Comparison of ENCODE assay signal across 9 cellular contexts in genomic region chr16:3945751-3946603, GRCh38.
A peak's percentile ranks its signal among the peaks of the same experiment; 100 is the strongest.
DNase-seq lines count a peak whose midpoint lies in the region; ATAC-seq and TF ChIP-seq lines count a peak whose summit lies in the region.
"Had no signal": no experiment of that assay in that cellular context is flagged by ENCODE, and none has a peak within 500 bp of the region (broad histone marks: within the 10 kb centered on the region; RNA-seq: fewer than 3 reads in every experiment).

No MANE protein-coding gene starts in this region.

- peak overlapping the region; percentile 7; the same call in 1 of the 2 replicates for H2AFZ ChIP-seq in SK-N-SH (ENCODE audit: low read depth)

- TF ChIP-seq EP300 in SK-N-SH (IDR thresholded peaks at IDR 0.05; ENCODE audit: borderline replicate concordance in 1 of 2, low read depth in 1 of 2, low read length in 1 of 2) (no peak), gastroesophageal sphincter (IDR thresholded peaks at IDR 0.05) (no peak)

- H3K4me3 Mint-ChIP-seq in activated CD4-positive, alpha-beta memory T cell treated with anti-CD3 and anti-CD28 coated beads, Interleukin-2, amount 10 ng/mL, durations not matched to agents 7 days and 5 days: no peak overlapping the region

- H3K27me3 ChIP-seq in SK-N-SH (ENCODE audit: insufficient read depth): no peaks in the 10 kb centered on the region
- no peaks in the 10 kb centered on the region for H3K27me3 ChIP-seq in gastroesophageal sphincter
- H3K27me3 ChIP-seq in skeletal muscle satellite cell (ENCODE audit: control insufficient read depth, insufficient read depth, low read length): no peaks in the 10 kb centered on the region
- H3K27me3 ChIP-seq: heart left ventricle had no signal

- H3F3A ChIP-seq in SK-N-SH (replicated peaks; ENCODE audit: insufficient read depth): peaks cover 5% of the 10 kb centered on the region

- H3K4me2 ChIP-seq in SK-N-SH (peak overlapping the region; percentile 32; the same call in 1 of the 2 replicates), skeletal muscle satellite cell (ENCODE audit: low read length) (peak overlapping the region; percentile 63)

- H3K9ac ChIP-seq in SK-N-SH (no peak overlapping the region), skeletal muscle satellite cell (ENCODE audit: low read depth, low read length) (peak overlapping the region; percentile 61)

- POLR2A ChIA-PET in HEK293 (lab: Yijun Ruan, JAX): interaction anchor here (0.6 to 0.7 kb wide), 2 partner anchors 12 to 61 kb away, joined by 3 to 4 read pairs; no protein-coding TSS in a partner anchor
- POLR2A ChIA-PET in SK-N-SH (lab: Yijun Ruan, JAX): no interaction called here
- POLR2A ChIA-PET in activated CD4-positive, alpha-beta memory T cell treated with anti-CD3 and anti-CD28 coated beads, Interleukin-2, amount 10 ng/mL, durations not matched to agents 7 days and 5 days (lab: Charles Lee): no interaction called here

- H3K27me3 Mint-ChIP-seq in activated CD4-positive, alpha-beta memory T cell treated with anti-CD3 and anti-CD28 coated beads, Interleukin-2, amount 10 ng/mL, durations not matched to agents 7 days and 5 days: no peaks in the 10 kb centered on the region

- TF ChIP-seq CTCF in HEK293 (tag by site-specific recombination; IDR thresholded peaks at IDR 0.05) (no peak), SK-N-SH (IDR thresholded peaks at IDR 0.05) (no peak), gastroesophageal sphincter (IDR thresholded peaks at IDR 0.05) (no peak)

- H3K9me3 ChIP-seq in HEK293 (ENCODE audit: control insufficient read depth, insufficient read depth, low read depth, low read length) (no peaks in the 10 kb centered on the region), SK-N-SH (no peaks in the 10 kb centered on the region), gastroesophageal sphincter (no peaks in the 10 kb centered on the region), skeletal muscle satellite cell (replicated peaks; ENCODE audit: low read length) (no peaks in the 10 kb centered on the region)
- H3K9me3 ChIP-seq: heart left ventricle had no signal

- no peaks in the 10 kb centered on the region for H3K36me3 ChIP-seq in HEK293 (ENCODE audit: control insufficient read depth in 2 of 2, insufficient read depth in 1 of 2, low read length in 2 of 2)
- H3K36me3 ChIP-seq in SK-N-SH (replicated peaks in 1 of 2; ENCODE audit: control insufficient read depth in 1 of 2, insufficient read depth in 2 of 2, low read length in 1 of 2): no peaks in the 10 kb centered on the region
- no peaks in the 10 kb centered on the region for H3K36me3 ChIP-seq in gastroesophageal sphincter
- H3K36me3 ChIP-seq in skeletal muscle satellite cell (ENCODE audit: insufficient read depth, low read length): no peaks in the 10 kb centered on the region
- H3K36me3 ChIP-seq: heart left ventricle had no signal

- H3K4me3 ChIP-seq in HEK293 (ENCODE audit: low read depth, low read length) (no peak overlapping the region), SK-N-SH (ENCODE audit: low read depth in 2 of 2, low read length in 1 of 2) (no peak overlapping the region), gastroesophageal sphincter (no peak overlapping the region), skeletal muscle satellite cell (ENCODE audit: low read length) (peak overlapping the region; percentile 21)
- H3K4me3 ChIP-seq: heart left ventricle had no signal

- WGBS in SK-N-SH (ENCODE audit: low lambda C conversion rate): 24% methylated on average over 11 of the region's 11 CpGs
- WGBS in gastroesophageal sphincter (ENCODE audit: low coverage in 1 of 2), 2 donors: 10 to 17% methylated on average over 6 to 9 of the region's 11 CpGs

- no peaks in the 10 kb centered on the region for H3K4me1 ChIP-seq in HEK293 (ENCODE audit: control insufficient read depth, insufficient read depth, low read length)
- peaks cover 0 to 14% of the 10 kb centered on the region in 2 experiments; a peak in 2 of 4 replicates for H3K4me1 ChIP-seq in SK-N-SH (ENCODE audit: control insufficient read depth in 1 of 2, insufficient read depth in 2 of 2, low read depth in 1 of 2, low read length in 1 of 2)
- peaks cover 0 to 41% (median 12%) of the 10 kb centered on the region in 3 donors for H3K4me1 ChIP-seq in gastroesophageal sphincter
- peaks cover 41% of the 10 kb centered on the region for H3K4me1 ChIP-seq in skeletal muscle satellite cell (ENCODE audit: control insufficient read depth, insufficient read depth, low read length)

- H4K20me1 ChIP-seq in SK-N-SH (ENCODE audit: insufficient read depth): no peaks in the 10 kb centered on the region

- H3K27ac ChIP-seq in HEK293 (ENCODE audit: extremely low read depth, low read depth, low read length) (no peak overlapping the region), SK-N-SH (ENCODE audit: low read depth in 2 of 2, low read length in 1 of 2) (no peak overlapping the region), gastroesophageal sphincter (peak overlapping the region in 3 of 4 donors; percentile 33 to 75 (median 71))

- no peaks in the 10 kb centered on the region for H3K9me2 ChIP-seq in SK-N-SH

- CTCF ChIA-PET in HEK293 (lab: Yijun Ruan, JAX) (no interaction called here), SK-N-SH (lab: Yijun Ruan, JAX) (interaction anchor here (1.0 kb wide), 1 partner anchor 308 kb away, joined by 3 read pairs; no protein-coding TSS in a partner anchor)
- CTCF ChIA-PET in activated CD4-positive, alpha-beta memory T cell treated with anti-CD3 and anti-CD28 coated beads, Interleukin-2, amount 10 ng/mL, durations not matched to agents 7 days and 5 days (lab: Charles Lee): no interaction called here

- DNase-seq in SK-N-SH: no peak
- DNase-seq in pons (ENCODE audit: low spot score): no peak
- DNase-seq in activated CD4-positive, alpha-beta T cell treated with anti-CD3 and anti-CD28 coated beads for 1 hour: no peak
- no peak for DNase-seq in retina
- DNase-seq in activated CD4-positive, alpha-beta memory T cell treated with anti-CD3 and anti-CD28 coated beads, Interleukin-2, amount 10 ng/mL, durations not matched to agents 7 days and 5 days: no peak

- no peak for TF ChIP-seq RAD21 in SK-N-SH (IDR thresholded peaks at IDR 0.05; ENCODE audit: low read length)

- no peaks in the 10 kb centered on the region for H3K36me3 Mint-ChIP-seq in activated CD4-positive, alpha-beta memory T cell treated with anti-CD3 and anti-CD28 coated beads, Interleukin-2, amount 10 ng/mL, durations not matched to agents 7 days and 5 days (ENCODE audit: low read depth)

- peaks cover 2% of the 10 kb centered on the region for H3K4me1 Mint-ChIP-seq in activated CD4-positive, alpha-beta memory T cell treated with anti-CD3 and anti-CD28 coated beads, Interleukin-2, amount 10 ng/mL, durations not matched to agents 7 days and 5 days

- no peak for TF ChIP-seq POLR2A in gastroesophageal sphincter (IDR thresholded peaks at IDR 0.05)

- no peaks in the 10 kb centered on the region for H3K9me3 Mint-ChIP-seq in activated CD4-positive, alpha-beta memory T cell treated with anti-CD3 and anti-CD28 coated beads, Interleukin-2, amount 10 ng/mL, durations not matched to agents 7 days and 5 days

- H3K27ac Mint-ChIP-seq in activated CD4-positive, alpha-beta memory T cell treated with anti-CD3 and anti-CD28 coated beads, Interleukin-2, amount 10 ng/mL, durations not matched to agents 7 days and 5 days: no peak overlapping the region

- H3K79me2 ChIP-seq in SK-N-SH (ENCODE audit: insufficient read depth): no peaks in the 10 kb centered on the region

- ATAC-seq in gastroesophageal sphincter: peak; percentile 62
- ATAC-seq: heart left ventricle had no signal

TF ChIP-seq in HEK293, 187 proteins besides CTCF, POLR2A, EP300 and RAD21 (continues in another document):
- TF ChIP-seq ZNF366 (tag by site-specific recombination; conservative IDR thresholded peaks at IDR 0.05): no peak
- TF ChIP-seq ZNF692 (tag by site-specific recombination; IDR thresholded peaks at IDR 0.05): 0 out of 2 replicates have a peak, but pooled peaks have one; percentile 37

TF ChIP-seq in SK-N-SH, 30 proteins besides CTCF, POLR2A, EP300 and RAD21 (continues in another document):
- no peak for TF ChIP-seq GATA2 (CRISPR knock-in tag; IDR thresholded peaks at IDR 0.05)
- TF ChIP-seq JUND (IDR thresholded peaks at IDR 0.05): 0 out of 2 replicates have a peak, but pooled peaks have one; percentile 13
- TF ChIP-seq USF2 (IDR thresholded peaks at IDR 0.05; ENCODE audit: borderline replicate concordance, low read depth, low read length): no peak
- no peak for TF ChIP-seq ELF1 (IDR thresholded peaks at IDR 0.05)
- TF ChIP-seq REST (IDR thresholded peaks at IDR 0.05; ENCODE audit: low read depth, low read length): no peak
- 0 out of 2 replicates have a peak, but pooled peaks have one; percentile 81 for TF ChIP-seq TEAD4 (IDR thresholded peaks at IDR 0.05; ENCODE audit: borderline replicate concordance, insufficient read depth)
- TF ChIP-seq TAF1 (IDR thresholded peaks at IDR 0.05; ENCODE audit: borderline replicate concordance, low read depth, low read length): no peak

Comparison
In these comparisons a context has a peak if more than half of its experiments do, and no peak if none do; other contexts are left out.
1. H3K27ac ChIP-seq: peak in gastroesophageal sphincter (3 of 4); none in HEK293 (single experiment) and SK-N-SH (0 of 2).